Comparison of ENCODE assay signal across 22 cellular contexts in genomic region chr2:202118168-202118567, GRCh38. TPM values are rescaled to one million over a fixed set of nuclear protein-coding genes. Genes with fewer than 3 reads are reported as not detected.
A peak's percentile ranks its signal among the peaks of the same experiment; 100 is the strongest.
DNase-seq lines count a peak whose midpoint lies in the region; ATAC-seq and TF ChIP-seq lines count a peak whose summit lies in the region.
"Had no signal": no experiment of that assay in that cellular context is flagged by ENCODE, and none has a peak within 500 bp of the region (broad histone marks: within the 10 kb centered on the region; RNA-seq: fewer than 3 reads in every experiment).

No MANE protein-coding gene starts in this region.

- no peak for DNase-seq in GM23338 (ENCODE audit: low spot score)
- DNase-seq in chondrocyte (ENCODE audit: low spot score): no peak
- peak; percentile 9 to 28 for DNase-seq in lung microvascular endothelial cell (ENCODE audit: low read depth in 2 of 2)
- DNase-seq in aorta: no peak
- DNase-seq in occipital lobe (lab: John Stamatoyannopoulos, UW): no peak
- DNase-seq in NCI-H226: no peak
- DNase-seq: AML-193; BE2C; CD4-positive, alpha-beta T cell; CD8-positive, alpha-beta memory T cell; DMS 273 treated with DMSO at 0.1 percent for 48 hours; DMS79; EL; GDM1; GOT3; HFFc6 had no signal

- no peaks in the 10 kb centered on the region for H3K9me3 ChIP-seq in aorta (ENCODE audit: control insufficient read depth, low read length)
- H3K9me3 ChIP-seq: BE2C, HAP-1 had no signal

- no peaks in the 10 kb centered on the region; the same call in 1 of the 2 replicates for H3F3A ChIP-seq in GM23338 (replicated peaks; ENCODE audit: low read depth)

- intact Hi-C loops in aorta (cut with DNase I): no loop called here

- H3K9me2 ChIP-seq in GM23338 (ENCODE audit: insufficient read depth): no peaks in the 10 kb centered on the region

- no peak overlapping the region for H3K4me2 ChIP-seq in GM23338
- H3K4me2 ChIP-seq: BLaER1 treated with 17β-estradiol and CSF1 and Interleukin-3, amounts not matched to agents 10 nM and 100 nM had no signal

- no peak for ATAC-seq in GM23338
- peak; percentile 53 for ATAC-seq in aorta (ENCODE audit: low FRiP score)
- no peak for ATAC-seq in HG03432 (IDR thresholded peaks at IDR 0.05; ENCODE audit: unreplicated experiment)
- ATAC-seq: GM12878 had no signal

- H3K4me3 ChIP-seq in GM23338 (no peak overlapping the region), aorta (ENCODE audit: low read length in 2 of 2) (no peak overlapping the region)
- H3K4me3 ChIP-seq: BLaER1 treated with 17β-estradiol and CSF1 and Interleukin-3, amounts not matched to agents 10 nM and 100 nM; GM12878; HAP-1 had no signal

- H3K36me3 Mint-ChIP-seq in GM23338 (ENCODE audit: low read depth): peaks cover 7% of the 10 kb centered on the region; the same call in 2 of the 3 replicates
- peaks cover 2% of the 10 kb centered on the region for H3K36me3 Mint-ChIP-seq in chondrocyte (ENCODE audit: low read depth)
- H3K36me3 Mint-ChIP-seq: CD8-positive, alpha-beta memory T cell had no signal

- H3K36me3 ChIP-seq in GM23338 (ENCODE audit: insufficient read depth) (no peaks in the 10 kb centered on the region), aorta (ENCODE audit: control insufficient read depth in 1 of 2, insufficient read depth in 2 of 2, low read length in 1 of 2) (no peaks in the 10 kb centered on the region)
- H3K36me3 ChIP-seq: BE2C; BLaER1 treated with 17β-estradiol and CSF1 and Interleukin-3, amounts not matched to agents 10 nM and 100 nM; HAP-1 had no signal

- H3K27ac ChIP-seq in GM23338 (ENCODE audit: low read depth) (no peak overlapping the region), aorta (ENCODE audit: low read depth in 1 of 2, low read length in 2 of 2) (no peak overlapping the region)
- H3K27ac ChIP-seq: 22Rv1; BLaER1 treated with 17β-estradiol and CSF1 and Interleukin-3, amounts not matched to agents 10 nM and 100 nM had no signal

- H3K79me2 ChIP-seq in GM23338 (replicated peaks; ENCODE audit: insufficient read depth): no peaks in the 10 kb centered on the region

- H3K9me3 Mint-ChIP-seq in GM23338 (peaks cover 18% of the 10 kb centered on the region), chondrocyte (ENCODE audit: low read depth) (peaks cover 13% of the 10 kb centered on the region)
- H3K9me3 Mint-ChIP-seq: CD4-positive, alpha-beta T cell; CD8-positive, alpha-beta memory T cell had no signal

- no peak overlapping the region for H3K4me3 Mint-ChIP-seq in GM23338
- H3K4me3 Mint-ChIP-seq in chondrocyte (ENCODE audit: unreplicated experiment): no peak overlapping the region
- H3K4me3 Mint-ChIP-seq: CD14-positive monocyte; CD4-positive, alpha-beta T cell; CD8-positive, alpha-beta memory T cell; HFFc6 had no signal

- peaks cover 12% of the 10 kb centered on the region for H3K4me1 Mint-ChIP-seq in GM23338
- peaks cover 22% of the 10 kb centered on the region for H3K4me1 Mint-ChIP-seq in chondrocyte (ENCODE audit: low read depth)
- H3K4me1 Mint-ChIP-seq: CD8-positive, alpha-beta memory T cell had no signal

- H4K20me1 ChIP-seq in GM23338 (replicated peaks; ENCODE audit: insufficient read depth): no peaks in the 10 kb centered on the region
- H4K20me1 ChIP-seq: BLaER1 treated with 17β-estradiol and CSF1 and Interleukin-3, amounts not matched to agents 10 nM and 100 nM had no signal

- H3K27ac Mint-ChIP-seq in GM23338 (no peak overlapping the region), chondrocyte (ENCODE audit: unreplicated experiment) (peak overlapping the region; percentile 32)
- H3K27ac Mint-ChIP-seq: CD14-positive monocyte; CD4-positive, alpha-beta T cell; HFFc6 had no signal

- WGBS in aorta, 2 donors: 14 to 15% methylated on average over 1 of the region's 1 CpG

- peaks cover 17% of the 10 kb centered on the region for H3K4me1 ChIP-seq in GM23338 (ENCODE audit: insufficient read depth)
- H3K4me1 ChIP-seq in aorta (ENCODE audit: control insufficient read depth in 1 of 2, insufficient read depth in 2 of 2, low read length in 2 of 2): no peaks in the 10 kb centered on the region
- H3K4me1 ChIP-seq: HAP-1 had no signal

- H3K27me3 ChIP-seq in GM23338 (ENCODE audit: insufficient read depth): no peaks in the 10 kb centered on the region
- H3K27me3 ChIP-seq in aorta (ENCODE audit: control insufficient read depth in 1 of 2, insufficient read depth in 2 of 2, low read length in 1 of 2): no peaks in the 10 kb centered on the region
- H3K27me3 ChIP-seq: BE2C; BLaER1 treated with 17β-estradiol and CSF1 and Interleukin-3, amounts not matched to agents 10 nM and 100 nM had no signal

- H2AFZ ChIP-seq in GM23338: 0 out of 2 replicates have a peak overlapping the region, but pooled peaks have one; percentile 29

- TF ChIP-seq CTCF in GM23338 (conservative IDR thresholded peaks at IDR 0.05; ENCODE audit: low read depth in 2 of 2): no peak
- no peak for TF ChIP-seq CTCF in chondrocyte (IDR thresholded peaks at IDR 0.05)

- H3K27me3 Mint-ChIP-seq in GM23338 (ENCODE audit: insufficient read depth, low read depth, poor library complexity) (peaks cover 3% of the 10 kb centered on the region), chondrocyte (ENCODE audit: low read depth) (no peaks in the 10 kb centered on the region)

TF ChIP-seq in GM23338, 12 proteins besides CTCF, POLR2A, EP300 and RAD21:
- TF ChIP-seq CREB1 (CRISPR knock-in tag; IDR thresholded peaks at IDR 0.05; ENCODE audit: low read depth): no peak
- TF ChIP-seq POLR2AphosphoS5 (IDR thresholded peaks at IDR 0.05; ENCODE audit: low read depth): no peak
- TF ChIP-seq EZH2phosphoT487 (IDR thresholded peaks at IDR 0.05; ENCODE audit: unreplicated experiment): no peak
- TF ChIP-seq REST (IDR thresholded peaks at IDR 0.05; ENCODE audit: unreplicated experiment): no peak
- no peak for TF ChIP-seq STAT1 (IDR thresholded peaks at IDR 0.05; ENCODE audit: unreplicated experiment)
- no peak for TF ChIP-seq ZNF114 (CRISPR knock-in tag; IDR thresholded peaks at IDR 0.05)
- TF ChIP-seq ETS1 (IDR thresholded peaks at IDR 0.05): no peak
- TF ChIP-seq ZNF331 (CRISPR knock-in tag; IDR thresholded peaks at IDR 0.05; ENCODE audit: low read depth): no peak

RNA-seq across cellular contexts. Expression of gene KIAA2012, which starts 45.1 kb away (rescaled TPM):
- 0.03 TPM in 1 of 2 replicates, not detected in the other for total RNA-seq in GM23338 (2014; rRNA removed; shearing (Covaris generic))
- polyA plus RNA-seq in GM23338 (2016; fragmentation: Nextera tagmentation; extraction: Ambion mirVana) (0.07 and 0.08 TPM in 2 replicates), aorta (not detected)
- total RNA-seq in chondrocyte (not detected in 3 replicates), lung microvascular endothelial cell (not detected in 2 replicates), aorta (not detected), occipital lobe (0.47 TPM)
- total RNA-seq: CD4-positive, alpha-beta T cell; CD8-positive, alpha-beta memory T cell; GM12878 had no signal
- polyA plus RNA-seq: CD14-positive monocyte; CD8-positive, alpha-beta memory T cell had no signal

Comparison
In these comparisons a context has a peak if more than half of its experiments do, and no peak if none do; other contexts are left out.
1. DNase-seq: peak in lung microvascular endothelial cell (2 of 2); none in GM23338 (single experiment), chondrocyte (single experiment), aorta (0 of 2), occipital lobe (single experiment) and NCI-H226 (single experiment).